Comparison of ENCODE assay signal across 24 cellular contexts in the genomic region with DNA sequence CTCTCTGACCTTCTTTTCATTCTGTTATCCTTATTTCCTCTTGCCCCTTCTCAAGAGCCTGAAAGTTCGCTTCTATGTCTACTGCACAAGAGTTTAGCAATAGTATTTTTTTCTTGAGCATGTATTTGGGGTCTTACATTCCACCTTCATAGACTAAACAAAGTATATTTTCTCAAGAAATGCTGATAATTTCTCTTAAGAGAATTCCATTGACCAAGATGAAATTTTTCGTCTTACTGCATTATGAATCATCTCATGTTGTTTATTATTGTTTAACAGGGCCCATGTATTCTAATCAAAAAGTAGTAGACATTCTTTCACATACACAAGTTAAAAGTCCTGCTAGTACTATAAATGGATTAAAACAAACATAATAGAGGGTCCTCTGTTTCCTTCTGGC.
DNase-seq lines count a peak whose midpoint lies in the region; ATAC-seq, FAIRE-seq and TF ChIP-seq lines count a peak whose summit lies in the region.
"Had no signal": no experiment of that assay in that cellular context is flagged by ENCODE, and none has a peak within 500 bp of the region (broad histone marks: within the 10 kb centered on the region; RNA-seq: fewer than 3 reads in every experiment).

No MANE protein-coding gene starts in this region.

- H3K9me3 ChIP-seq in astrocyte (ENCODE audit: insufficient read depth, low read depth, low read length) (no peaks in the 10 kb centered on the region), fibroblast of lung (ENCODE audit: control insufficient read depth, insufficient read depth, low read depth, low read length) (no peaks in the 10 kb centered on the region)
- H3K9me3 ChIP-seq: SK-N-SH had no signal

- H2AFZ ChIP-seq in astrocyte (ENCODE audit: low read depth, low read length) (no peak overlapping the region), fibroblast of lung (ENCODE audit: low read length) (no peak overlapping the region)

- FAIRE-seq in astrocyte (lab: Jason Lieb, UNC): peak; percentile 43
- FAIRE-seq: G401.6, HTR-8/SVneo had no signal

- ATAC-seq in left ventricle myocardium superior: no peak

- peak overlapping the region; percentile 28 for H3K4me2 ChIP-seq in astrocyte (ENCODE audit: low read length)
- H3K4me2 ChIP-seq in fibroblast of lung (ENCODE audit: extremely low read depth, insufficient read depth, low read length): no peak overlapping the region
- H3K4me2 ChIP-seq: SK-N-SH had no signal

- no peak for TF ChIP-seq CTCF in astrocyte (IDR thresholded peaks at IDR 0.05; ENCODE audit: insufficient read depth, low read depth, low read length)
- no peak for TF ChIP-seq CTCF in fibroblast of lung (conservative IDR thresholded peaks at IDR 0.05 in 1 of 2, IDR thresholded peaks at IDR 0.05 in 1 of 2; ENCODE audit: low read depth in 1 of 2, low read length in 2 of 2)
- no peak for TF ChIP-seq CTCF in osteocyte (IDR thresholded peaks at IDR 0.05)
- no peak for TF ChIP-seq CTCF in type B pancreatic cell (conservative IDR thresholded peaks at IDR 0.05)

- H3K27ac Mint-ChIP-seq in astrocyte (ENCODE audit: unreplicated experiment): no peak overlapping the region
- H3K27ac Mint-ChIP-seq in osteocyte (ENCODE audit: unreplicated experiment): peak overlapping the region; percentile 79
- H3K27ac Mint-ChIP-seq in type B pancreatic cell: no peak overlapping the region
- H3K27ac Mint-ChIP-seq: H9 had no signal

- DNase-seq in ELR (ENCODE audit: low read depth) (peak; percentile 69), astrocyte (ENCODE audit: low read depth) (peak; percentile 78), fibroblast of lung (ENCODE audit: low read depth in 2 of 2) (peak; percentile 77 to 83), osteocyte (ENCODE audit: extremely low spot score, unreplicated experiment) (no peak), left ventricle myocardium superior (no peak), type B pancreatic cell (ENCODE audit: extremely low spot score, unreplicated experiment) (no peak), NCI-H2029 (lab: John Stamatoyannopoulos, UW) (no peak), HuH-7 (ENCODE audit: low spot score) (no peak)
- DNase-seq: ACHN, AML-193, DMS79 treated with DMSO at 0.1 percent for 48 hours, H9, Kasumi-1, NCI-H1105 treated with DMSO at 0.1 percent for 48 hours, NCI-H1694, NCI-H2107, NCI-H510A, NCI-H82, OCI-M1, SHP77, SK-N-SH had no signal

- peak overlapping the region; percentile 51 for H3K27ac ChIP-seq in astrocyte (ENCODE audit: low read depth, low read length)
- H3K27ac ChIP-seq in fibroblast of lung (ENCODE audit: insufficient read depth, low read length): no peak overlapping the region
- H3K27ac ChIP-seq: C4-2B had no signal

- H3K9me3 Mint-ChIP-seq in astrocyte (ENCODE audit: unreplicated experiment): no peaks in the 10 kb centered on the region
- peaks cover 9% of the 10 kb centered on the region for H3K9me3 Mint-ChIP-seq in osteocyte (ENCODE audit: unreplicated experiment)
- H3K9me3 Mint-ChIP-seq in type B pancreatic cell: peaks cover 4% of the 10 kb centered on the region

- H3K27me3 ChIP-seq in astrocyte (ENCODE audit: insufficient read depth, low read length) (no peaks in the 10 kb centered on the region), fibroblast of lung (ENCODE audit: control insufficient read depth, insufficient read depth, low read length) (no peaks in the 10 kb centered on the region)

- no peak overlapping the region for H3K4me3 Mint-ChIP-seq in astrocyte (ENCODE audit: unreplicated experiment)
- no peak overlapping the region for H3K4me3 Mint-ChIP-seq in osteocyte (ENCODE audit: unreplicated experiment)
- H3K4me3 Mint-ChIP-seq in type B pancreatic cell: no peak overlapping the region
- H3K4me3 Mint-ChIP-seq: H9 had no signal

- intact Hi-C loops in left ventricle myocardium superior (cut with micrococcal nuclease): no loop called here

- H4K20me1 ChIP-seq in astrocyte (ENCODE audit: insufficient read depth, low read length) (no peaks in the 10 kb centered on the region), fibroblast of lung (ENCODE audit: control insufficient read depth, extremely low read depth, insufficient read depth, low read length) (no peaks in the 10 kb centered on the region)

- H3K79me2 ChIP-seq in astrocyte (ENCODE audit: insufficient read depth, low read length) (no peaks in the 10 kb centered on the region), fibroblast of lung (ENCODE audit: control insufficient read depth, insufficient read depth, low read length) (no peaks in the 10 kb centered on the region)

- H3K4me1 ChIP-seq in astrocyte (ENCODE audit: insufficient read depth, low read length) (peaks cover 29% of the 10 kb centered on the region), fibroblast of lung (ENCODE audit: control insufficient read depth, extremely low read depth, insufficient read depth, low read length) (peaks cover 5% of the 10 kb centered on the region)

- H3K36me3 Mint-ChIP-seq in astrocyte (ENCODE audit: low read depth, unreplicated experiment): no peaks in the 10 kb centered on the region
- no peaks in the 10 kb centered on the region for H3K36me3 Mint-ChIP-seq in osteocyte (ENCODE audit: unreplicated experiment)
- H3K36me3 Mint-ChIP-seq in type B pancreatic cell: no peaks in the 10 kb centered on the region

- H3K9ac ChIP-seq in astrocyte (ENCODE audit: low read length) (no peak overlapping the region), fibroblast of lung (ENCODE audit: insufficient read depth, low read length) (no peak overlapping the region)
- H3K9ac ChIP-seq: SK-N-SH had no signal

- H3K4me3 ChIP-seq in astrocyte (ENCODE audit: insufficient read depth, low read depth, low read length) (no peak overlapping the region), fibroblast of lung (replicated peaks in 1 of 4; ENCODE audit: control extremely low read depth in 1 of 4, insufficient read depth in 1 of 4, low read depth in 3 of 4, low read length in 4 of 4) (no peak overlapping the region)

- peaks cover 25% of the 10 kb centered on the region for H3K4me1 Mint-ChIP-seq in astrocyte (ENCODE audit: low read depth, unreplicated experiment)
- peaks cover 72% of the 10 kb centered on the region for H3K4me1 Mint-ChIP-seq in osteocyte (ENCODE audit: unreplicated experiment)
- peaks cover 15% of the 10 kb centered on the region for H3K4me1 Mint-ChIP-seq in type B pancreatic cell (ENCODE audit: unreplicated experiment)

- H3K27me3 Mint-ChIP-seq in astrocyte (ENCODE audit: low read depth, unreplicated experiment) (no peaks in the 10 kb centered on the region), osteocyte (ENCODE audit: unreplicated experiment) (no peaks in the 10 kb centered on the region), type B pancreatic cell (no peaks in the 10 kb centered on the region)

- no peaks in the 10 kb centered on the region for H3K36me3 ChIP-seq in astrocyte (ENCODE audit: insufficient read depth, low read length)
- H3K36me3 ChIP-seq in fibroblast of lung (ENCODE audit: control insufficient read depth, insufficient read depth, low read length): no peaks in the 10 kb centered on the region

Comparison
In these comparisons a context has a peak if more than half of its experiments do, and no peak if none do; other contexts are left out.
1. DNase-seq: peak in ELR (single experiment), astrocyte (single experiment) and fibroblast of lung (2 of 2); none in osteocyte (single experiment), left ventricle myocardium superior (single experiment), type B pancreatic cell (single experiment), NCI-H2029 (single experiment) and HuH-7 (single experiment).